In genomic region chr7:135459951-135460567, GRCh38 we compare ENCODE assay signal across 14 cellular contexts. TPM values are rescaled to one million over a fixed set of nuclear protein-coding genes. Genes with fewer than 3 reads are reported as not detected.
DNase-seq lines count a peak whose midpoint lies in the region; ATAC-seq lines count a peak whose summit lies in the region.
"Had no signal": no experiment of that assay in that cellular context is flagged by ENCODE, and none has a peak within 500 bp of the region (broad histone marks: within the 10 kb centered on the region; RNA-seq: fewer than 3 reads in every experiment).

No MANE protein-coding gene starts in this region.

- DNase-seq in activated CD4-positive, alpha-beta T cell treated with anti-CD3 and anti-CD28 coated beads for 36 hours, result peak; percentile 18
- DNase-seq in activated CD4-positive, alpha-beta T cell treated with anti-CD3 and anti-CD28 coated beads for 4 hours, result no peak
- DNase-seq in myocyte (ENCODE audit: low read depth), result peak; percentile 8
- DNase-seq in NCI-H774 (lab: John Stamatoyannopoulos, UW), result no peak
- DNase-seq in GDM1 (lab: John Stamatoyannopoulos, UW), result no peak
- no peak for DNase-seq in GM19238 (ENCODE audit: insufficient read length, low spot score)
- DNase-seq: adrenal gland; effector memory CD4-positive, alpha-beta T cell; NCI-H187 treated with DMSO at 0.1 percent for 48 hours; NCI-H526 treated with DMSO at 0.1 percent for 48 hours had no signal

- H3K27ac Mint-ChIP-seq in activated CD4-positive, alpha-beta T cell treated with anti-CD3 and anti-CD28 coated beads for 36 hours, result peak overlapping the region; percentile 27

- intact Hi-C loops in activated CD4-positive, alpha-beta T cell treated with anti-CD3 and anti-CD28 coated beads for 36 hours (cut with DNase I, micrococcal nuclease), result loop anchor here in 1 of 2 experiments (2.0 kb wide), 1 partner anchor 49 kb away; no protein-coding TSS in a partner anchor

- H3K4me3 Mint-ChIP-seq in activated CD4-positive, alpha-beta T cell treated with anti-CD3 and anti-CD28 coated beads for 36 hours, result no peak overlapping the region
- H3K4me3 Mint-ChIP-seq: central memory CD8-positive, alpha-beta T cell had no signal

- H3K9me3 Mint-ChIP-seq in activated CD4-positive, alpha-beta T cell treated with anti-CD3 and anti-CD28 coated beads for 36 hours (ENCODE audit: low read depth), result no peaks in the 10 kb centered on the region
- H3K9me3 Mint-ChIP-seq: central memory CD8-positive, alpha-beta T cell had no signal

- ATAC-seq in activated CD4-positive, alpha-beta T cell treated with anti-CD3 and anti-CD28 coated beads for 36 hours, result peak; percentile 72
- peak; percentile 60 for ATAC-seq in GM21619 (IDR thresholded peaks at IDR 0.05; ENCODE audit: unreplicated experiment)
- peak; percentile 62 for ATAC-seq in HG03378 (IDR thresholded peaks at IDR 0.05; ENCODE audit: unreplicated experiment)
- ATAC-seq: left lobe of liver had no signal

- H3K4me1 Mint-ChIP-seq in activated CD4-positive, alpha-beta T cell treated with anti-CD3 and anti-CD28 coated beads for 36 hours, result peaks cover 45% of the 10 kb centered on the region

- H3K36me3 Mint-ChIP-seq in activated CD4-positive, alpha-beta T cell treated with anti-CD3 and anti-CD28 coated beads for 36 hours (ENCODE audit: low read depth), result peaks cover 9% of the 10 kb centered on the region

- POLR2A ChIA-PET in activated CD4-positive, alpha-beta T cell treated with anti-CD3 and anti-CD28 coated beads for 36 hours (lab: Charles Lee), result no interaction called here

- CTCF ChIA-PET in activated CD4-positive, alpha-beta T cell treated with anti-CD3 and anti-CD28 coated beads for 36 hours (lab: Charles Lee), result interaction anchor here (0.6 to 1.5 kb wide), 2 partner anchors 13 to 150 kb away, joined by 3 to 4 read pairs; no protein-coding TSS in a partner anchor

- H3K27me3 Mint-ChIP-seq in activated CD4-positive, alpha-beta T cell treated with anti-CD3 and anti-CD28 coated beads for 36 hours, result no peaks in the 10 kb centered on the region
- H3K27me3 Mint-ChIP-seq: central memory CD8-positive, alpha-beta T cell had no signal

RNA-seq across cellular contexts. Expression of gene CNOT4, which starts 49.8 kb away (rescaled TPM):
- total RNA-seq in activated CD4-positive, alpha-beta T cell treated with anti-CD3 and anti-CD28 coated beads for 36 hours, result 10 to 100 TPM; 17.7 to 22.6 TPM
- total RNA-seq in myocyte, result 20.7 and 21.7 TPM in 2 replicates
- polyA plus RNA-seq in myocyte (2012), result 14.4 TPM

Comparison
In these comparisons a context has a peak if more than half of its experiments do, and no peak if none do; other contexts are left out.
1. DNase-seq: peak in activated CD4-positive, alpha-beta T cell treated with anti-CD3 and anti-CD28 coated beads for 36 hours (single experiment) and myocyte (single experiment); none in activated CD4-positive, alpha-beta T cell treated with anti-CD3 and anti-CD28 coated beads for 4 hours (0 of 2), NCI-H774 (single experiment), GDM1 (single experiment) and GM19238 (single experiment).
2. Peak in every context shown above with its lines, with median percentiles within 50 percentile points of each other: ATAC-seq.